ENCODE assay signal across 12 cellular contexts in genomic region chr7:147879116-147879750, GRCh38.
DNase-seq lines count a peak whose midpoint lies in the region; ATAC-seq and TF ChIP-seq lines count a peak whose summit lies in the region.
"Had no signal": no experiment of that assay in that cellular context is flagged by ENCODE, and none has a peak within 500 bp of the region (broad histone marks: within the 10 kb centered on the region; RNA-seq: fewer than 3 reads in every experiment).

No MANE protein-coding gene starts in this region.

- H3K36me3 Mint-ChIP-seq in dendritic cell treated with granulocyte-macrophage colony-stimulating factor and Interleukin-4, amounts not matched to agents 40 ng/mL and 50 ng/mL, for 4 days (ENCODE audit: low read depth) = no peaks in the 10 kb centered on the region
- H3K36me3 Mint-ChIP-seq: CD4-positive, CD25-positive, alpha-beta regulatory T cell had no signal

- H3K4me1 Mint-ChIP-seq in dendritic cell treated with granulocyte-macrophage colony-stimulating factor and Interleukin-4, amounts not matched to agents 40 ng/mL and 50 ng/mL, for 4 days (ENCODE audit: low read depth) = peaks cover 27% of the 10 kb centered on the region
- H3K4me1 Mint-ChIP-seq: CD4-positive, CD25-positive, alpha-beta regulatory T cell had no signal

- H3K27ac Mint-ChIP-seq in dendritic cell treated with granulocyte-macrophage colony-stimulating factor and Interleukin-4, amounts not matched to agents 40 ng/mL and 50 ng/mL, for 4 days = peak overlapping the region; percentile 78
- H3K27ac Mint-ChIP-seq: CD4-positive, CD25-positive, alpha-beta regulatory T cell had no signal

- WGBS in esophagus squamous epithelium, 2 donors = 31 to 47% methylated on average over 6 of the region's 6 CpGs

- intact Hi-C loops in dendritic cell treated with granulocyte-macrophage colony-stimulating factor and Interleukin-4, amounts not matched to agents 40 ng/mL and 50 ng/mL, for 4 days (cut with micrococcal nuclease) = no loop called here
- intact Hi-C loops in esophagus squamous epithelium (cut with DNase I) = no loop called here

- H3K9me3 ChIP-seq in esophagus squamous epithelium = peaks cover 0 to 3% (median 0%) of the 10 kb centered on the region in 3 donors

- H3K27me3 Mint-ChIP-seq in dendritic cell treated with granulocyte-macrophage colony-stimulating factor and Interleukin-4, amounts not matched to agents 40 ng/mL and 50 ng/mL, for 4 days = no peaks in the 10 kb centered on the region
- H3K27me3 Mint-ChIP-seq: CD4-positive, CD25-positive, alpha-beta regulatory T cell had no signal

- no peak for TF ChIP-seq CTCF in esophagus squamous epithelium (IDR thresholded peaks at IDR 0.05)

- H3K27me3 ChIP-seq in esophagus squamous epithelium = no peaks in the 10 kb centered on the region

- no peak overlapping the region for H3K4me3 ChIP-seq in esophagus squamous epithelium
- H3K4me3 ChIP-seq: K562 had no signal

- no peak overlapping the region for H3K27ac ChIP-seq in esophagus squamous epithelium

- no peaks in the 10 kb centered on the region for H3K36me3 ChIP-seq in esophagus squamous epithelium

- no peaks in the 10 kb centered on the region for H3K4me1 ChIP-seq in esophagus squamous epithelium

- peaks cover 3% of the 10 kb centered on the region for H3K9me3 Mint-ChIP-seq in dendritic cell treated with granulocyte-macrophage colony-stimulating factor and Interleukin-4, amounts not matched to agents 40 ng/mL and 50 ng/mL, for 4 days

- no peak for TF ChIP-seq POLR2A in esophagus squamous epithelium (IDR thresholded peaks at IDR 0.05)

- ATAC-seq in GM21786 (IDR thresholded peaks at IDR 0.05; ENCODE audit: unreplicated experiment) = no peak
- no peak for ATAC-seq in HG02623 (IDR thresholded peaks at IDR 0.05; ENCODE audit: unreplicated experiment)
- ATAC-seq: K562 had no signal

- H3K4me3 Mint-ChIP-seq in dendritic cell treated with granulocyte-macrophage colony-stimulating factor and Interleukin-4, amounts not matched to agents 40 ng/mL and 50 ng/mL, for 4 days = no peak overlapping the region
- H3K4me3 Mint-ChIP-seq: CD4-positive, CD25-positive, alpha-beta regulatory T cell had no signal

- DNase-seq in Ammon's horn (ENCODE audit: low spot score) (peak; percentile 71), MV-4-11 (lab: John Stamatoyannopoulos, UW) (peak; percentile 15), medulla oblongata (ENCODE audit: extremely low spot score) (peak; percentile 74), esophagus squamous epithelium (lab: John Stamatoyannopoulos, UW) (no peak), foreskin melanocyte (no peak)
- DNase-seq: CD4-positive, CD25-positive, alpha-beta regulatory T cell; NCI-H1694; SIG-M5 had no signal

Comparison
In these comparisons a context has a peak if more than half of its experiments do, and no peak if none do; other contexts are left out.
1. DNase-seq: peak in Ammon's horn (single experiment), MV-4-11 (single experiment) and medulla oblongata (single experiment); none in esophagus squamous epithelium (single experiment) and foreskin melanocyte (single experiment).